In genomic region chr6:19805146-19805515, GRCh38 we compare ENCODE assay signal across 8 cellular contexts. TPM values are rescaled to one million over a fixed set of nuclear protein-coding genes. Genes with fewer than 3 reads are reported as not detected.
DNase-seq lines count a peak whose midpoint lies in the region; ATAC-seq and TF ChIP-seq lines count a peak whose summit lies in the region.

No MANE protein-coding gene starts in this region.

- H3K27ac ChIP-seq in GM23338 (ENCODE audit: low read depth) (no peak overlapping the region), skin epidermis (peak overlapping the region in 20 of 21 experiments; percentile 55 to 96 (median 89))

- H3K79me2 ChIP-seq in GM23338 (replicated peaks; ENCODE audit: insufficient read depth), result no peaks in the 10 kb centered on the region

- peak overlapping the region; percentile 89 for H3K4me2 ChIP-seq in GM23338

- TF ChIP-seq CTCF in GM23338 (conservative IDR thresholded peaks at IDR 0.05; ENCODE audit: low read depth in 2 of 2) (no peak; a peak in 1 of 4 replicates), glutamatergic neuron (IDR thresholded peaks at IDR 0.05; ENCODE audit: partially characterized antibody, unreplicated experiment) (no peak)

- H3K27me3 Mint-ChIP-seq in GM23338 (ENCODE audit: insufficient read depth, low read depth, poor library complexity), result peaks cover 10% of the 10 kb centered on the region
- peaks cover 2% of the 10 kb centered on the region for H3K27me3 Mint-ChIP-seq in glutamatergic neuron (ENCODE audit: unreplicated experiment)
- H3K27me3 Mint-ChIP-seq in stimulated activated naive B cell treated with anti-CD40 and anti-IgM and Interleukin-4, amounts not matched to agents 10 μg/mL and 1 μg/mL and 100 μg/mL, for 72 hours, result peaks cover 31 to 39% of the 10 kb centered on the region in 2 donors

- DNase-seq in GM23338 (ENCODE audit: low spot score) (peak; percentile 4), SW480 (ENCODE audit: low spot score) (peak; percentile 9), glutamatergic neuron (no peak), GM19240 (ENCODE audit: insufficient read length, low spot score) (no peak), NCI-H2029 (lab: John Stamatoyannopoulos, UW) (no peak)
- no peak for DNase-seq in stimulated activated naive B cell treated with anti-CD40 and anti-IgM and Interleukin-4, amounts not matched to agents 10 μg/mL and 1 μg/mL and 100 μg/mL, for 72 hours

- H3K9me3 Mint-ChIP-seq in GM23338 (peaks cover 14% of the 10 kb centered on the region), glutamatergic neuron (ENCODE audit: unreplicated experiment) (peaks cover 2% of the 10 kb centered on the region)
- H3K9me3 Mint-ChIP-seq in stimulated activated naive B cell treated with anti-CD40 and anti-IgM and Interleukin-4, amounts not matched to agents 10 μg/mL and 1 μg/mL and 100 μg/mL, for 72 hours, result no peaks in the 10 kb centered on the region

- H3K4me1 Mint-ChIP-seq in GM23338, result peaks cover 15% of the 10 kb centered on the region
- H3K4me1 Mint-ChIP-seq in glutamatergic neuron (ENCODE audit: low read depth, unreplicated experiment), result peaks cover 8% of the 10 kb centered on the region
- peaks cover 8 to 17% of the 10 kb centered on the region in 2 donors for H3K4me1 Mint-ChIP-seq in stimulated activated naive B cell treated with anti-CD40 and anti-IgM and Interleukin-4, amounts not matched to agents 10 μg/mL and 1 μg/mL and 100 μg/mL, for 72 hours

- H3K4me3 ChIP-seq in GM23338 (peak overlapping the region; percentile 67), skin epidermis (peak overlapping the region; percentile 24 to 51 (median 38))

- no peaks in the 10 kb centered on the region for H3K36me3 ChIP-seq in GM23338 (ENCODE audit: insufficient read depth)

- H3K27me3 ChIP-seq in GM23338 (ENCODE audit: insufficient read depth), result peaks cover 15% of the 10 kb centered on the region

- ATAC-seq in GM23338 (peak; percentile 9), HG03108 (IDR thresholded peaks at IDR 0.05; ENCODE audit: unreplicated experiment) (no peak)
- ATAC-seq in stimulated activated naive B cell treated with anti-CD40 and anti-IgM and Interleukin-4, amounts not matched to agents 10 μg/mL and 1 μg/mL and 100 μg/mL, for 72 hours (replicated peaks), result no peak

- peak overlapping the region; percentile 71 for H3K4me3 Mint-ChIP-seq in GM23338
- peak overlapping the region; percentile 88 for H3K4me3 Mint-ChIP-seq in glutamatergic neuron (ENCODE audit: unreplicated experiment)
- H3K4me3 Mint-ChIP-seq in stimulated activated naive B cell treated with anti-CD40 and anti-IgM and Interleukin-4, amounts not matched to agents 10 μg/mL and 1 μg/mL and 100 μg/mL, for 72 hours, result peak overlapping the region in 1 of 2 donors; percentile 78

- peak overlapping the region; percentile 98 for H2AFZ ChIP-seq in GM23338

- H3K9me2 ChIP-seq in GM23338 (ENCODE audit: insufficient read depth), result no peaks in the 10 kb centered on the region

- peaks cover 9% of the 10 kb centered on the region for H3K4me1 ChIP-seq in GM23338 (ENCODE audit: insufficient read depth)

- no peaks in the 10 kb centered on the region for H4K20me1 ChIP-seq in GM23338 (replicated peaks; ENCODE audit: insufficient read depth)

- H3F3A ChIP-seq in GM23338 (replicated peaks; ENCODE audit: low read depth), result no peaks in the 10 kb centered on the region

- peaks cover 3% of the 10 kb centered on the region; the same call in 1 of the 3 replicates for H3K36me3 Mint-ChIP-seq in GM23338 (ENCODE audit: low read depth)
- no peaks in the 10 kb centered on the region for H3K36me3 Mint-ChIP-seq in glutamatergic neuron (ENCODE audit: unreplicated experiment)
- no peaks in the 10 kb centered on the region for H3K36me3 Mint-ChIP-seq in stimulated activated naive B cell treated with anti-CD40 and anti-IgM and Interleukin-4, amounts not matched to agents 10 μg/mL and 1 μg/mL and 100 μg/mL, for 72 hours

- H3K27ac Mint-ChIP-seq in GM23338 (peak overlapping the region; percentile 17; the same call in 1 of the 2 replicates), glutamatergic neuron (ENCODE audit: unreplicated experiment) (peak overlapping the region; percentile 60)
- no peak overlapping the region for H3K27ac Mint-ChIP-seq in stimulated activated naive B cell treated with anti-CD40 and anti-IgM and Interleukin-4, amounts not matched to agents 10 μg/mL and 1 μg/mL and 100 μg/mL, for 72 hours

TF ChIP-seq in GM23338, 12 proteins besides CTCF, POLR2A, EP300 and RAD21:
- no peak for TF ChIP-seq REST (IDR thresholded peaks at IDR 0.05; ENCODE audit: unreplicated experiment)
- TF ChIP-seq ZNF114 (CRISPR knock-in tag; IDR thresholded peaks at IDR 0.05), result no peak

RNA-seq across cellular contexts. Expression of gene ID4, which starts 32.0 kb away (rescaled TPM):
- 7.0 and 8.2 TPM in 2 replicates for total RNA-seq in GM23338 (2014; rRNA removed; shearing (Covaris generic))
- polyA plus RNA-seq in GM23338 (2016; fragmentation: Nextera tagmentation; extraction: Ambion mirVana), result 3.7 and 7.5 TPM in 2 replicates
- total RNA-seq in glutamatergic neuron (ENCODE audit: unreplicated experiment), result 6.3 TPM

Comparison
In these comparisons a context has a peak if more than half of its experiments do, and no peak if none do; other contexts are left out.
1. DNase-seq: peak in GM23338 (single experiment) and SW480 (single experiment); none in glutamatergic neuron (single experiment), GM19240 (single experiment), stimulated activated naive B cell treated with anti-CD40 and anti-IgM and Interleukin-4, amounts not matched to agents 10 μg/mL and 1 μg/mL and 100 μg/mL, for 72 hours (single experiment) and NCI-H2029 (single experiment).